ENCODE assay signal across 10 cellular contexts in genomic region chr2:174600349-174600748, GRCh38. TPM values are rescaled to one million over a fixed set of nuclear protein-coding genes. Genes with fewer than 3 reads are reported as not detected.
DNase-seq lines count a peak whose midpoint lies in the region; ATAC-seq and TF ChIP-seq lines count a peak whose summit lies in the region.
"Had no signal": no experiment of that assay in that cellular context is flagged by ENCODE, and none has a peak within 500 bp of the region (broad histone marks: within the 10 kb centered on the region; RNA-seq: fewer than 3 reads in every experiment).

No MANE protein-coding gene starts in this region.

- H3K4me3 ChIP-seq in liver (ENCODE audit: low read depth in 1 of 3, low read length in 3 of 3) (no peak overlapping the region), dorsolateral prefrontal cortex (no peak overlapping the region)

- ATAC-seq in HG03039 (IDR thresholded peaks at IDR 0.05; ENCODE audit: unreplicated experiment), result no peak

- peak; percentile 82 for DNase-seq in CD14-positive monocyte (ENCODE audit: low spot score)
- DNase-seq in kidney tubule cell (ENCODE audit: low spot score), result no peak
- no peak for DNase-seq in NCI-H2107 (lab: John Stamatoyannopoulos, UW)
- no peak for DNase-seq in dorsolateral prefrontal cortex
- DNase-seq: Caco-2, SHP77 had no signal

- H3K27me3 ChIP-seq in liver (ENCODE audit: control insufficient read depth in 4 of 4, insufficient read depth in 4 of 4, low read length in 3 of 4), result no peaks in the 10 kb centered on the region
- H3K27me3 ChIP-seq in dorsolateral prefrontal cortex, result no peaks in the 10 kb centered on the region

- H3K36me3 Mint-ChIP-seq in CD14-positive monocyte, result peaks cover 56 to 71% of the 10 kb centered on the region in 2 donors

- H3K27ac ChIP-seq in liver (ENCODE audit: low read depth in 1 of 2, low read length in 2 of 2) (peak overlapping the region; percentile 9 to 34), dorsolateral prefrontal cortex (peak overlapping the region in 6 of 59 donors; percentile 3 to 26 (median 10))

- no peaks in the 10 kb centered on the region for H3K36me3 ChIP-seq in liver (ENCODE audit: control insufficient read depth in 4 of 4, insufficient read depth in 3 of 4, low read depth in 1 of 4, low read length in 3 of 4)

- no peak overlapping the region for H3K9ac ChIP-seq in liver (ENCODE audit: low read depth in 1 of 2, low read length in 2 of 2)

- H3K4me1 Mint-ChIP-seq in CD14-positive monocyte, result peaks cover 71% of the 10 kb centered on the region

- H3K27ac Mint-ChIP-seq in CD14-positive monocyte, result peak overlapping the region; percentile 97 to 100 (median 99)

- in situ Hi-C loops in GM18951 (cut with MboI; ENCODE audit: low sequenced_read_pairs, unreplicated experiment), result loop anchor here (10.0 kb wide), 1 partner anchor 84 kb away; no protein-coding TSS in a partner anchor

- no peaks in the 10 kb centered on the region for H3K9me3 ChIP-seq in liver (ENCODE audit: control insufficient read depth in 4 of 4, low read length in 3 of 4)
- H3K9me3 ChIP-seq: Caco-2 had no signal

- no peak for TF ChIP-seq RAD21 in liver (IDR thresholded peaks at IDR 0.05)

- 84% methylated on average over 4 of the region's 4 CpGs for WGBS in liver

- TF ChIP-seq CTCF in CD14-positive monocyte (IDR thresholded peaks at IDR 0.05) (no peak), liver (IDR thresholded peaks at IDR 0.05; ENCODE audit: low read depth, low read length, missing input control) (no peak), dorsolateral prefrontal cortex (IDR thresholded peaks at IDR 0.05 in 54 of 56, conservative IDR thresholded peaks at IDR 0.05 in 2 of 56; ENCODE audit: low read depth in 1 of 56, partially characterized antibody in 56 of 56) (no peak)

- intact Hi-C loops in CD14-positive monocyte (cut with micrococcal nuclease) (no loop called here), dorsolateral prefrontal cortex (cut with DNase I) (loop anchor here (10.0 kb wide), 2 partner anchors 116 to 136 kb away; partner anchors contain the start of gene GPR155 (in 1 of the 2))

- no peaks in the 10 kb centered on the region for H3K9me3 Mint-ChIP-seq in CD14-positive monocyte

- H3K4me1 ChIP-seq in liver (ENCODE audit: control insufficient read depth in 4 of 4, insufficient read depth in 4 of 4, low read length in 3 of 4), result no peaks in the 10 kb centered on the region
- H3K4me1 ChIP-seq: Caco-2 had no signal

- peak; percentile 33 for TF ChIP-seq POLR2A in GM18951 (IDR thresholded peaks at IDR 0.05; ENCODE audit: extremely low read depth, insufficient read depth, insufficient read length)
- 0 out of 2 replicates have a peak, but pooled peaks have one; percentile 41 for TF ChIP-seq POLR2A in Raji (IDR thresholded peaks at IDR 0.05; ENCODE audit: insufficient read depth, low read depth, low read length)

- H3K4me3 Mint-ChIP-seq in CD14-positive monocyte, result peak overlapping the region in 1 of 2 donors; percentile 79

- H3K27me3 Mint-ChIP-seq in CD14-positive monocyte (ENCODE audit: low read depth in 3 of 3), result peaks cover 0 to 8% (median 1%) of the 10 kb centered on the region in 3 donors

TF ChIP-seq in liver, 16 proteins besides CTCF, POLR2A, EP300 and RAD21:
- no peak for TF ChIP-seq HNF4G (IDR thresholded peaks at IDR 0.05)
- no peak for TF ChIP-seq FOXA1 (IDR thresholded peaks at IDR 0.05)
- no peak for TF ChIP-seq TAF1 (conservative IDR thresholded peaks at IDR 0.05)
- TF ChIP-seq YY1 (IDR thresholded peaks at IDR 0.05), result no peak
- no peak for TF ChIP-seq ATF3 (IDR thresholded peaks at IDR 0.05)
- no peak for TF ChIP-seq SP1 (IDR thresholded peaks at IDR 0.05)
- no peak for TF ChIP-seq RXRA (IDR thresholded peaks at IDR 0.05)
- TF ChIP-seq EGR1 (IDR thresholded peaks at IDR 0.05; ENCODE audit: low read depth in 2 of 2), result no peak
- TF ChIP-seq JUND (IDR thresholded peaks at IDR 0.05), result no peak
- no peak for TF ChIP-seq NR2F2 (IDR thresholded peaks at IDR 0.05)
- no peak for TF ChIP-seq MAX (IDR thresholded peaks at IDR 0.05)
- TF ChIP-seq REST (IDR thresholded peaks at IDR 0.05), result no peak
- no peak for TF ChIP-seq HNF4A (conservative IDR thresholded peaks at IDR 0.05)
- no peak for TF ChIP-seq ZBTB33 (IDR thresholded peaks at IDR 0.05)
- no peak for TF ChIP-seq GABPA (IDR thresholded peaks at IDR 0.05 in 1 of 2, conservative IDR thresholded peaks at IDR 0.05 in 1 of 2)

RNA-seq across cellular contexts. Expression of gene WIPF1, which starts 2.7 kb away (rescaled TPM):
- polyA plus RNA-seq in CD14-positive monocyte, result 10 to 100 TPM; 43.9 to 74.3 TPM
- 1 to 10 TPM; 7.3 to 7.7 TPM for total RNA-seq in liver
- polyA plus RNA-seq in liver, result 1 to 10 TPM; 4.7 to 5.3 TPM
- total RNA-seq in dorsolateral prefrontal cortex, result 100 to 1,000 TPM in 1 of 120 experiments, 10 to 100 TPM in 119; 15.8 to 100 (median 34.0) TPM

Comparison
In these comparisons a context has a peak if more than half of its experiments do, and no peak if none do; other contexts are left out.
1. intact Hi-C loops: an anchor here in dorsolateral prefrontal cortex (10.0 kb wide); none called in CD14-positive monocyte.